1 cellular context compared by ENCODE assay signal in genomic region chr2:55776966-55777365, GRCh38.
TF ChIP-seq lines count a peak whose summit lies in the region.

No MANE protein-coding gene starts in this region.

TF ChIP-seq in A549, 52 proteins besides CTCF, POLR2A, EP300 and RAD21 (continued from another document):
- TF ChIP-seq REST (IDR thresholded peaks at IDR 0.05) (no peak), EHF (CRISPR knock-in tag; IDR thresholded peaks at IDR 0.05) (no peak), HEYL (CRISPR knock-in tag; IDR thresholded peaks at IDR 0.05) (no peak), HDAC2 (IDR thresholded peaks at IDR 0.05) (no peak), ZC3H11A (IDR thresholded peaks at IDR 0.05) (no peak), FOSB (CRISPR knock-in tag; IDR thresholded peaks at IDR 0.05) (no peak), FOXS1 (CRISPR knock-in tag; IDR thresholded peaks at IDR 0.05) (no peak), KDM5A (IDR thresholded peaks at IDR 0.05) (no peak), JUN (IDR thresholded peaks at IDR 0.05) (no peak)
